ENCODE assay signal across 8 cellular contexts in the genomic region with DNA sequence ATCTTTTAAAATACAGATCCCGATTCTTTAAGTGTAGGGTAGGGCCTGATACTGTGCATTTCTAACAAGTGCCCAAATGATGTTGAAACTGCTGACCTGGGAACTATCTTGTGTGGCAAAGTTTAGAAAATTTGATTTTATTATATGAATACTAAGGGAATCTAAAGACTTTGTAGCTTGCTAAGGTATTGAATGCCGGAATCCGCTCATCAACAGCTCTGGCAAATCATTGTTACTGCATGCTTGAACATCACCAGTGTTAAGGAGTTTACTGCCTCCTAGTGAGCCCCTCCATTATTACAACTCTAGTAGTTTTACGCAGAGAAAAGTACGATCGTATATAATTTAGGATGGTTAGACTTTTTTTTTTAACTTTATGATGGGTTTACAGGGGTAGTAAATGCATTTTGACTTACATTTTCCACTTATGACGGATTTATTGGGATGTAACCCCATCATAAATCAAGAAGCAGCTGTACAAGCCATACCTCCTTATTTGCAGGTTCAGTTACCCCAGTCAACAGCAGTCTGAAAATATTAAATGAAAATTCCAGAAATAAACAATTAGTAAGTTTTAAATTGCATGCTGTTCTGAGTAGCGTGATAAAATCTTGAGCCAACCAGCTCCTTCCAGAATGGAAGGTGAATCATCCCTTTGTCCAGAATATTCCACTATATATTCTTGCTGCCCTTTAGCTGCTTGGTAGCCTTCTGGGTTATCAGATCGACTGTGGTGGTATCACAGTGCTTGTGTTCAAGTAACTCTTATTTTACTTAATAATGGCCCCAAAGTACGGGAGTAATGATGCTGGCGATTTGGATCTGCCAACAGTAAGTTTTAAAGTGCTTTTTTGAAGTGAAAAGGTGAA. TPM values are rescaled to one million over a fixed set of nuclear protein-coding genes. Genes with fewer than 3 reads are reported as not detected.
A peak's percentile ranks its signal among the peaks of the same experiment; 100 is the strongest.
DNase-seq lines count a peak whose midpoint lies in the region; ATAC-seq and TF ChIP-seq lines count a peak whose summit lies in the region.

No MANE protein-coding gene starts in this region.

- in situ Hi-C loops in Panc1 (cut with HindIII; ENCODE audit: low pct_unique_long_range_greater_than_20kb, low sequenced_read_pairs): no loop called here

- H3K9me3 ChIP-seq in HEK293 (ENCODE audit: control insufficient read depth, insufficient read depth, low read depth, low read length): no peaks in the 10 kb centered on the region
- peaks cover 2% of the 10 kb centered on the region; the same call in 1 of the 2 replicates for H3K9me3 ChIP-seq in Panc1 (ENCODE audit: control insufficient read depth, insufficient read depth, low read depth, low read length)
- H3K9me3 ChIP-seq in psoas muscle: no peaks in the 10 kb centered on the region

- H3K36me3 Mint-ChIP-seq in activated CD8-positive, alpha-beta memory T cell treated with anti-CD3 and anti-CD28 coated beads, Interleukin-2, amount 10 ng/mL, durations not matched to agents 7 days and 5 days: peaks cover 19% of the 10 kb centered on the region

- WGBS in psoas muscle, 3 donors: 24 to 26% (median 25%) methylated on average over 11 of the region's 11 CpGs

- no peaks in the 10 kb centered on the region for H3K9me3 Mint-ChIP-seq in activated CD8-positive, alpha-beta memory T cell treated with anti-CD3 and anti-CD28 coated beads, Interleukin-2, amount 10 ng/mL, durations not matched to agents 7 days and 5 days (ENCODE audit: low read depth)

- intact Hi-C loops in Panc1 (cut with micrococcal nuclease; ENCODE audit: unreplicated experiment): no loop called here
- intact Hi-C loops in left ventricle myocardium superior (cut with micrococcal nuclease): no loop called here
- intact Hi-C loops in psoas muscle (cut with DNase I): no loop called here

- H3K27ac Mint-ChIP-seq in activated CD8-positive, alpha-beta memory T cell treated with anti-CD3 and anti-CD28 coated beads, Interleukin-2, amount 10 ng/mL, durations not matched to agents 7 days and 5 days: peak overlapping the region; percentile 97

- peak; percentile 61 for DNase-seq in activated CD8-positive, alpha-beta memory T cell treated with anti-CD3 and anti-CD28 coated beads, Interleukin-2, amount 10 ng/mL, durations not matched to agents 7 days and 5 days
- DNase-seq in activated CD8-positive, alpha-beta memory T cell treated with anti-CD3 and anti-CD28 coated beads for 24 hours: no peak
- DNase-seq in Panc1 (ENCODE audit: low read depth, low spot score) (peak; percentile 81), left ventricle myocardium superior (no peak), psoas muscle (no peak)

- no peaks in the 10 kb centered on the region for H3K27me3 Mint-ChIP-seq in activated CD8-positive, alpha-beta memory T cell treated with anti-CD3 and anti-CD28 coated beads, Interleukin-2, amount 10 ng/mL, durations not matched to agents 7 days and 5 days

- H3K4me3 ChIP-seq in HEK293 (ENCODE audit: low read depth, low read length) (peak overlapping the region; percentile 73), Panc1 (ENCODE audit: low read depth in 2 of 2, low read length in 2 of 2) (peak overlapping the region; percentile 72 to 73), psoas muscle (peak overlapping the region; percentile 87)

- BruUV-seq in Panc1 (replicated peaks; lab: Mats Ljungman, UMichigan): no TSS peak

- H3K27ac ChIP-seq in HEK293 (ENCODE audit: extremely low read depth, low read depth, low read length) (peak overlapping the region; percentile 73), Panc1 (ENCODE audit: low read length) (peak overlapping the region; percentile 93), angular gyrus (ENCODE audit: low read depth, low read length) (peak overlapping the region; percentile 92), psoas muscle (peak overlapping the region; percentile 90)

- H3K27me3 ChIP-seq in Panc1 (ENCODE audit: control insufficient read depth, insufficient read depth, low read length) (no peaks in the 10 kb centered on the region), psoas muscle (ENCODE audit: insufficient read depth in 3 of 3, low read length in 2 of 3) (no peaks in the 10 kb centered on the region)

- no peaks in the 10 kb centered on the region for H3K4me1 ChIP-seq in HEK293 (ENCODE audit: control insufficient read depth, insufficient read depth, low read length)
- H3K4me1 ChIP-seq in Panc1 (ENCODE audit: control insufficient read depth, insufficient read depth, low read length): peaks cover 11% of the 10 kb centered on the region
- H3K4me1 ChIP-seq in psoas muscle: peaks cover 27% of the 10 kb centered on the region

- peak; percentile 67 for ATAC-seq in activated CD8-positive, alpha-beta memory T cell treated with anti-CD3 and anti-CD28 coated beads, Interleukin-2, amount 10 ng/mL, durations not matched to agents 7 days and 5 days
- ATAC-seq in Panc1 (peak; percentile 73), left ventricle myocardium superior (peak; percentile 74), psoas muscle (peak; percentile 58 to 83 (median 75))

- TF ChIP-seq CTCF in HEK293 (tag by site-specific recombination; IDR thresholded peaks at IDR 0.05) (no peak), LNCAP (IDR thresholded peaks at IDR 0.05) (peak; percentile 78), Panc1 (IDR thresholded peaks at IDR 0.05) (peak; percentile 78; the same call in 1 of the 2 replicates), psoas muscle (IDR thresholded peaks at IDR 0.05) (peak; percentile 55)

- CTCF ChIA-PET in activated CD8-positive, alpha-beta memory T cell treated with anti-CD3 and anti-CD28 coated beads, Interleukin-2, amount 10 ng/mL, durations not matched to agents 7 days and 5 days (lab: Charles Lee): interaction anchor here (1.0 to 2.5 kb wide), 14 partner anchors 9 to 231 kb away, joined by 3 to 8 read pairs (median 4); no protein-coding TSS in a partner anchor
- CTCF ChIA-PET in HEK293 (lab: Yijun Ruan, JAX): interaction anchor here (0.6 to 4.4 kb wide), 18 partner anchors 11 to 963 kb away, joined by 3 to 21 read pairs (median 3); no protein-coding TSS in a partner anchor
- CTCF ChIA-PET in Panc1 (lab: Charles Lee): interaction anchor here (0.6 to 1.1 kb wide), 3 partner anchors 44 to 931 kb away, joined by 3 to 10 read pairs (median 5); no protein-coding TSS in a partner anchor

- peak overlapping the region; percentile 87 for H3K4me3 Mint-ChIP-seq in activated CD8-positive, alpha-beta memory T cell treated with anti-CD3 and anti-CD28 coated beads, Interleukin-2, amount 10 ng/mL, durations not matched to agents 7 days and 5 days

- H3K36me3 ChIP-seq in HEK293 (ENCODE audit: control insufficient read depth in 2 of 2, insufficient read depth in 1 of 2, low read length in 2 of 2) (peaks cover 14 to 22% of the 10 kb centered on the region in 2 experiments; a peak in 2 of 3 replicates), Panc1 (ENCODE audit: control insufficient read depth, insufficient read depth, low read length) (peaks cover 13% of the 10 kb centered on the region; the same call in 1 of the 2 replicates), psoas muscle (ENCODE audit: insufficient read depth in 1 of 2, low read depth in 1 of 2) (peaks cover 4 to 24% of the 10 kb centered on the region in 2 donors)

- POLR2A ChIA-PET in HEK293 (lab: Yijun Ruan, JAX): no interaction called here
- POLR2A ChIA-PET in Panc1 (lab: Charles Lee): interaction anchor here (1.0 kb wide), 1 partner anchor 12 kb away, joined by 3 read pairs; no protein-coding TSS in a partner anchor

- peaks cover 39% of the 10 kb centered on the region for H3K4me1 Mint-ChIP-seq in activated CD8-positive, alpha-beta memory T cell treated with anti-CD3 and anti-CD28 coated beads, Interleukin-2, amount 10 ng/mL, durations not matched to agents 7 days and 5 days

TF ChIP-seq in HEK293, 187 proteins besides CTCF, POLR2A, EP300 and RAD21 (continues in another document):
- TF ChIP-seq PRDM6 (tag by site-specific recombination; IDR thresholded peaks at IDR 0.05): peak; percentile 53; the same call in 1 of the 2 replicates
- TF ChIP-seq ZSCAN18 (tag by site-specific recombination; IDR thresholded peaks at IDR 0.05): no peak
- no peak for TF ChIP-seq ZNF138 (tag by site-specific recombination; IDR thresholded peaks at IDR 0.05; ENCODE audit: borderline replicate concordance)

RNA-seq across cellular contexts. Expression of gene TYW3, which starts 0.9 kb away (rescaled TPM):
- 10 to 100 TPM; 15.0 to 23.2 TPM for total RNA-seq in activated CD8-positive, alpha-beta memory T cell treated with anti-CD3 and anti-CD28 coated beads, Interleukin-2, amount 10 ng/mL, durations not matched to agents 7 days and 5 days
- total RNA-seq in Panc1 (2021; ENCODE audit: unreplicated experiment): 20.0 TPM
- polyA plus RNA-seq in Panc1 (2012; ENCODE audit: insufficient read length): 10.2 TPM
- 22.2 TPM for total RNA-seq in left ventricle myocardium superior
- total RNA-seq in psoas muscle: 10 to 100 TPM in 2 of 4 donors, 1 to 10 TPM in 2; 7.8 to 16.9 (median 12.3) TPM
- polyA plus RNA-seq in psoas muscle: 10 to 100 TPM in 1 of 3 donors, 1 to 10 TPM in 2; 7.1 to 21.5 (median 9.8) TPM

RNA-seq across cellular contexts. Expression of gene CRYZ, which starts 1.0 kb away (rescaled TPM):
- total RNA-seq in activated CD8-positive, alpha-beta memory T cell treated with anti-CD3 and anti-CD28 coated beads, Interleukin-2, amount 10 ng/mL, durations not matched to agents 7 days and 5 days: 10 to 100 TPM; 17.6 to 20.4 TPM
- total RNA-seq in Panc1 (2021; ENCODE audit: unreplicated experiment) (32.7 TPM), left ventricle myocardium superior (39.2 TPM), psoas muscle (10 to 100 TPM in 3 of 4 donors, 1 to 10 TPM in 1; 7.6 to 36.1 (median 12.6) TPM)
- 16.9 TPM for polyA plus RNA-seq in Panc1 (2012; ENCODE audit: insufficient read length)
- polyA plus RNA-seq in psoas muscle: 10 to 100 TPM in 2 of 3 donors, 1 to 10 TPM in 1; 9.9 to 18.6 (median 18.2) TPM

Comparison
In these comparisons a context has a peak if more than half of its experiments do, and no peak if none do; other contexts are left out.
1. DNase-seq: peak in activated CD8-positive, alpha-beta memory T cell treated with anti-CD3 and anti-CD28 coated beads, Interleukin-2, amount 10 ng/mL, durations not matched to agents 7 days and 5 days (single experiment) and Panc1 (single experiment); none in activated CD8-positive, alpha-beta memory T cell treated with anti-CD3 and anti-CD28 coated beads for 24 hours (single experiment), left ventricle myocardium superior (single experiment) and psoas muscle (0 of 2).
2. Peak in every context shown above with its lines, with median percentiles within 50 percentile points of each other: ATAC-seq, H3K27ac ChIP-seq and H3K4me3 ChIP-seq.